Comparison of ENCODE assay signal across 3 cellular contexts in the genomic region with DNA sequence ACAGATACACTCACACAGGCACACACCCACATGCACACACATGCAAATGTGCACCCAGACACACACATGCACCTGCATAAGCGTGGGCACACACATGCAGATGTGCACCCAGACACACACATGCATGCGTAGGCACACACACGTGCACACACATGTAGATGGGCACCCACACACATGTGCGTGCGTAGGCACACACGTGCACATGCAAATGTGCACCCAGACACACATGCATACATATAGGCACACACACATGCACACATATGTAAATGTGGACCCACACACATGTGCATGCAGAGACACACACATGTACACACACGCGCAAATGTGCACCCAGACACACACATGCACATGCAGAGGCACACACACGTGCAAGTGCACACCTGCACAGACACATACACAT.
TF ChIP-seq lines count a peak whose summit lies in the region.

No MANE protein-coding gene starts in this region.

TF ChIP-seq in HEK293, 187 proteins besides CTCF, POLR2A, EP300 and RAD21:
- TF ChIP-seq, protein P1, sequence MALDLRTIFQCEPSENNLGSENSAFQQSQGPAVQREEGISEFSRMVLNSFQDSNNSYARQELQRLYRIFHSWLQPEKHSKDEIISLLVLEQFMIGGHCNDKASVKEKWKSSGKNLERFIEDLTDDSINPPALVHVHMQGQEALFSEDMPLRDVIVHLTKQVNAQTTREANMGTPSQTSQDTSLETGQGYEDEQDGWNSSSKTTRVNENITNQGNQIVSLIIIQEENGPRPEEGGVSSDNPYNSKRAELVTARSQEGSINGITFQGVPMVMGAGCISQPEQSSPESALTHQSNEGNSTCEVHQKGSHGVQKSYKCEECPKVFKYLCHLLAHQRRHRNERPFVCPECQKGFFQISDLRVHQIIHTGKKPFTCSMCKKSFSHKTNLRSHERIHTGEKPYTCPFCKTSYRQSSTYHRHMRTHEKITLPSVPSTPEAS (tag by site-specific recombination; IDR thresholded peaks at IDR 0.05): peak; percentile 90
- TF ChIP-seq ZNF24 (tag by site-specific recombination; IDR thresholded peaks at IDR 0.05) (no peak), ZNF830 (tag by site-specific recombination; IDR thresholded peaks at IDR 0.05; ENCODE audit: low read depth) (no peak)
TF ChIP-seq in HEK293: peak in this region for 1.

TF ChIP-seq in endothelial cell of umbilical vein, 7 proteins besides CTCF, POLR2A, EP300 and RAD21 (continued from another document):
- TF ChIP-seq EZH2 (IDR thresholded peaks at IDR 0.05; ENCODE audit: borderline replicate concordance, low read depth, low read length, severe bottlenecking): no peak

TF ChIP-seq in HEK293T, 16 proteins besides CTCF, POLR2A, EP300 and RAD21 (continued from another document):
- TF ChIP-seq ZNF384 (IDR thresholded peaks at IDR 0.05) (no peak), FOXM1 (IDR thresholded peaks at IDR 0.05; ENCODE audit: borderline replicate concordance) (no peak), CTBP1 (IDR thresholded peaks at IDR 0.05; ENCODE audit: borderline replicate concordance) (no peak)
- TF ChIP-seq, protein P2, sequence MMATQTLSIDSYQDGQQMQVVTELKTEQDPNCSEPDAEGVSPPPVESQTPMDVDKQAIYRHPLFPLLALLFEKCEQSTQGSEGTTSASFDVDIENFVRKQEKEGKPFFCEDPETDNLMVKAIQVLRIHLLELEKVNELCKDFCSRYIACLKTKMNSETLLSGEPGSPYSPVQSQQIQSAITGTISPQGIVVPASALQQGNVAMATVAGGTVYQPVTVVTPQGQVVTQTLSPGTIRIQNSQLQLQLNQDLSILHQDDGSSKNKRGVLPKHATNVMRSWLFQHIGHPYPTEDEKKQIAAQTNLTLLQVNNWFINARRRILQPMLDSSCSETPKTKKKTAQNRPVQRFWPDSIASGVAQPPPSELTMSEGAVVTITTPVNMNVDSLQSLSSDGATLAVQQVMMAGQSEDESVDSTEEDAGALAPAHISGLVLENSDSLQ (IDR thresholded peaks at IDR 0.05): no peak
TF ChIP-seq in HEK293T: peak in this region for 0.
